In genomic region chr9:111985315-111985714, GRCh38 we compare ENCODE assay signal across 14 cellular contexts.
A peak's percentile ranks its signal among the peaks of the same experiment; 100 is the strongest.
DNase-seq lines count a peak whose midpoint lies in the region; ATAC-seq and TF ChIP-seq lines count a peak whose summit lies in the region.
"Had no signal": no experiment of that assay in that cellular context is flagged by ENCODE, and none has a peak within 500 bp of the region (broad histone marks: within the 10 kb centered on the region; RNA-seq: fewer than 3 reads in every experiment).

No MANE protein-coding gene starts in this region.

- H3K4me3 ChIP-seq in neural progenitor cell, result no peak overlapping the region
- H3K4me3 ChIP-seq: K562 had no signal

- no peaks in the 10 kb centered on the region for H3K4me1 ChIP-seq in neural progenitor cell

- H3K9me3 ChIP-seq in neural progenitor cell (ENCODE audit: low read depth), result no peaks in the 10 kb centered on the region

- TF ChIP-seq CTCF in neural progenitor cell (IDR thresholded peaks at IDR 0.05), result no peak

- H3K36me3 ChIP-seq in neural progenitor cell, result no peaks in the 10 kb centered on the region

- H3K4me3 Mint-ChIP-seq in neural progenitor cell, result no peak overlapping the region

- no peaks in the 10 kb centered on the region for H3K36me3 Mint-ChIP-seq in neural progenitor cell
- H3K36me3 Mint-ChIP-seq: CD4-positive, alpha-beta memory T cell had no signal

- DNase-seq in mesenteric fat pad (ENCODE audit: low spot score) (peak; percentile 41), NCI-H524 (lab: John Stamatoyannopoulos, UW) (no peak), NCI-H1048 (lab: John Stamatoyannopoulos, UW) (no peak), neural progenitor cell (ENCODE audit: low spot score) (no peak)
- DNase-seq in activated CD8-positive, alpha-beta memory T cell treated with anti-CD3 and anti-CD28 coated beads for 24 hours, result no peak
- DNase-seq: CD4-positive, alpha-beta memory T cell; midbrain; NCI-H2029 treated with DMSO at 0.1 percent for 48 hours; PC-3; T-helper 2 cell had no signal

- no peak overlapping the region for H3K27ac ChIP-seq in neural progenitor cell

- ATAC-seq in GM18517 (IDR thresholded peaks at IDR 0.05; ENCODE audit: unreplicated experiment) (peak; percentile 44), GM21723 (IDR thresholded peaks at IDR 0.05; ENCODE audit: unreplicated experiment) (peak; percentile 41), HG03442 (IDR thresholded peaks at IDR 0.05; ENCODE audit: unreplicated experiment) (peak; percentile 41)
- ATAC-seq: K562, PC-3 had no signal

- no peak overlapping the region for H3K4me2 ChIP-seq in neural progenitor cell

- H3K4me1 Mint-ChIP-seq in neural progenitor cell, result peaks cover 5% of the 10 kb centered on the region

- H3K9ac ChIP-seq in neural progenitor cell, result no peak overlapping the region

- no peak overlapping the region for H2AFZ ChIP-seq in neural progenitor cell (replicated peaks)

- H3F3A ChIP-seq in neural progenitor cell (ENCODE audit: low read depth), result no peaks in the 10 kb centered on the region

- H3K27me3 ChIP-seq in neural progenitor cell, result no peaks in the 10 kb centered on the region

- H3K9me3 Mint-ChIP-seq in neural progenitor cell, result no peaks in the 10 kb centered on the region
- H3K9me3 Mint-ChIP-seq: CD4-positive, alpha-beta memory T cell had no signal

- peaks cover 10% of the 10 kb centered on the region for H3K27me3 Mint-ChIP-seq in neural progenitor cell (ENCODE audit: insufficient read depth, low read depth)
- H3K27me3 Mint-ChIP-seq: CD4-positive, alpha-beta memory T cell had no signal

- H3K27ac Mint-ChIP-seq in neural progenitor cell, result no peak overlapping the region

- H4K20me1 ChIP-seq in neural progenitor cell (ENCODE audit: low read depth), result no peaks in the 10 kb centered on the region

- no peaks in the 10 kb centered on the region for H3K79me2 ChIP-seq in neural progenitor cell (ENCODE audit: low read depth)
